Comparison of ENCODE assay signal across 21 cellular contexts in genomic region chr6:51473996-51474975, GRCh38.
"Had no signal": no experiment of that assay in that cellular context is flagged by ENCODE, and none has a peak within 500 bp of the region (broad histone marks: within the 10 kb centered on the region; RNA-seq: fewer than 3 reads in every experiment).

No MANE protein-coding gene starts in this region.

- H3K27me3 Mint-ChIP-seq: activated naive CD8-positive, alpha-beta T cell treated with anti-CD3 and anti-CD28 coated beads, Interleukin-2, amount 50 U/mL, for 24 hours; stimulated activated memory B cell treated with anti-CD40 and anti-IgM and Interleukin-4, amounts not matched to agents 10 μg/mL and 1 μg/mL and 100 μg/mL, for 72 hours had no signal

- H3K36me3 Mint-ChIP-seq: naive thymus-derived CD8-positive, alpha-beta T cell; stimulated activated memory B cell treated with anti-CD40 and anti-IgM and Interleukin-4, amounts not matched to agents 10 μg/mL and 1 μg/mL and 100 μg/mL, for 72 hours had no signal

- DNase-seq: activated CD4-positive, alpha-beta T cell treated with anti-CD3 and anti-CD28 coated beads for 48 hours; activated CD8-positive, alpha-beta memory T cell treated with anti-CD3 and anti-CD28 coated beads, Interleukin-2, amount 50 U/mL, for 48 hours; activated CD8-positive, alpha-beta T cell treated with anti-CD3 and anti-CD28 coated beads, Interleukin-2, amount 10 ng/mL, durations not matched to agents 7 days and 5 days; activated naive CD4-positive, alpha-beta T cell treated with Interleukin-2 at 50 U/mL for 16 hours; activated naive CD8-positive, alpha-beta T cell treated with anti-CD3 and anti-CD28 coated beads, Interleukin-2, amount 50 U/mL, for 24 hours; hypothalamus; left cardiac atrium; mucosa of descending colon; naive thymus-derived CD8-positive, alpha-beta T cell; nucleus accumbens; psoas muscle; spleen; stimulated activated CD4-positive, alpha-beta T cell treated with anti-CD3 and anti-CD28 coated beads, Interleukin-1b, Interleukin-23, amount 100 ng/mL, for 48 hours; T-helper 1 cell; trophoblast cell had no signal

- H3K27me3 ChIP-seq: spleen had no signal

- H3K4me1 ChIP-seq: psoas muscle, spleen had no signal

- H3K36me3 ChIP-seq: spleen had no signal

- H3K4me1 Mint-ChIP-seq: activated naive CD8-positive, alpha-beta T cell treated with anti-CD3 and anti-CD28 coated beads, Interleukin-2, amount 50 U/mL, for 24 hours; naive thymus-derived CD8-positive, alpha-beta T cell; stimulated activated memory B cell treated with anti-CD40 and anti-IgM and Interleukin-4, amounts not matched to agents 10 μg/mL and 1 μg/mL and 100 μg/mL, for 72 hours had no signal

- H3K27ac Mint-ChIP-seq: activated CD8-positive, alpha-beta T cell treated with anti-CD3 and anti-CD28 coated beads, Interleukin-2, amount 10 ng/mL, durations not matched to agents 7 days and 5 days; activated naive CD8-positive, alpha-beta T cell treated with anti-CD3 and anti-CD28 coated beads, Interleukin-2, amount 50 U/mL, for 24 hours; activated T-helper 1 cell treated with anti-CD3 and anti-CD28 coated beads, Interleukin-12 subunit alpha, Interleukin-12 subunit beta, Interleukin-2, Interleukin-4 antibody, amounts not matched to agents 30 ng/mL and 10 ng/mL and 1 ng/mL, durations not matched to agents 14 hours and 24 hours and 36 hours; stimulated activated memory B cell treated with anti-CD40 and anti-IgM and Interleukin-4, amounts not matched to agents 10 μg/mL and 1 μg/mL and 100 μg/mL, for 72 hours had no signal

- H3K9me3 ChIP-seq: mucosa of descending colon, psoas muscle, spleen had no signal

- H3K4me3 Mint-ChIP-seq: activated CD8-positive, alpha-beta T cell treated with anti-CD3 and anti-CD28 coated beads, Interleukin-2, amount 10 ng/mL, durations not matched to agents 7 days and 5 days; activated naive CD8-positive, alpha-beta T cell treated with anti-CD3 and anti-CD28 coated beads, Interleukin-2, amount 50 U/mL, for 24 hours; activated T-helper 1 cell treated with anti-CD3 and anti-CD28 coated beads, Interleukin-12 subunit alpha, Interleukin-12 subunit beta, Interleukin-2, Interleukin-4 antibody, amounts not matched to agents 30 ng/mL and 10 ng/mL and 1 ng/mL, durations not matched to agents 14 hours and 24 hours and 36 hours; naive thymus-derived CD8-positive, alpha-beta T cell; stimulated activated memory B cell treated with anti-CD40 and anti-IgM and Interleukin-4, amounts not matched to agents 10 μg/mL and 1 μg/mL and 100 μg/mL, for 72 hours had no signal

- H3K4me3 ChIP-seq: lung, mucosa of descending colon, psoas muscle, spleen had no signal

- H3K27ac ChIP-seq: psoas muscle, spleen had no signal

- H3K9me3 Mint-ChIP-seq: activated T-helper 1 cell treated with anti-CD3 and anti-CD28 coated beads, Interleukin-12 subunit alpha, Interleukin-12 subunit beta, Interleukin-2, Interleukin-4 antibody, amounts not matched to agents 30 ng/mL and 10 ng/mL and 1 ng/mL, durations not matched to agents 14 hours and 24 hours and 36 hours had no signal

- FAIRE-seq: astrocyte, colon had no signal

- ATAC-seq: activated CD8-positive, alpha-beta T cell treated with anti-CD3 and anti-CD28 coated beads, Interleukin-2, amount 10 ng/mL, durations not matched to agents 7 days and 5 days; activated naive CD8-positive, alpha-beta T cell treated with anti-CD3 and anti-CD28 coated beads, Interleukin-2, amount 50 U/mL, for 24 hours; left cardiac atrium; naive thymus-derived CD8-positive, alpha-beta T cell; psoas muscle; sciatic nerve; stimulated activated memory B cell treated with anti-CD40 and anti-IgM and Interleukin-4, amounts not matched to agents 10 μg/mL and 1 μg/mL and 100 μg/mL, for 72 hours had no signal
